ENCODE assay signal across 11 cellular contexts in the genomic region with DNA sequence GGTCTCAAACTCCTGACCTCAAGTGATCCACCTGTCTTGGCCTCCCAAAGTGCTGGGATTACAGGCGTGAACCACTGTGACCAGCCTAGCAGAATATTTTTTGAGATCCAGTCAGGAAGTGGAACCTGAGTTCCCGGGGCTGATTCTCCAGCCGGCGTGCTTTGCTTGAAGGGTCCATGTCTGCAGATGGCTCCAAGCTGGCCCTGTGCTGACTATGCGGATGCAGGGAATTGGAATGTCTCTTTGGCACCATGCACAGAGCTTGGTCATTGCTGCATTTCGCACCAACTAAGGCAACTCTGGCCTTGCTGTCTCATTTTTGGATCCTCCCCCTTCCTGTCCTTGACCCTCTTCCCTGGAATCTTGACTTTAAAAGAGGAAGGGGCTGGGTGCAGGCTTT. TPM values are rescaled to one million over a fixed set of nuclear protein-coding genes. Genes with fewer than 3 reads are reported as not detected.
A peak's percentile ranks its signal among the peaks of the same experiment; 100 is the strongest.
DNase-seq lines count a peak whose midpoint lies in the region; ATAC-seq and TF ChIP-seq lines count a peak whose summit lies in the region.
"Had no signal": no experiment of that assay in that cellular context is flagged by ENCODE, and none has a peak within 500 bp of the region (broad histone marks: within the 10 kb centered on the region; RNA-seq: fewer than 3 reads in every experiment).

No MANE protein-coding gene starts in this region.

- no peak overlapping the region for H3K9ac ChIP-seq in neuronal stem cell (ENCODE audit: low read depth, low read length, poor library complexity)

- no peak overlapping the region for H2BK120ac ChIP-seq in neuronal stem cell (ENCODE audit: low read depth, low read length)

- intact Hi-C loops in vagina (cut with DNase I) = no loop called here

- no peak overlapping the region for H2BK5ac ChIP-seq in neuronal stem cell (ENCODE audit: low read length)

- H3K27me3 ChIP-seq in Peyer's patch = no peaks in the 10 kb centered on the region
- no peaks in the 10 kb centered on the region for H3K27me3 ChIP-seq in neuronal stem cell (ENCODE audit: control insufficient read depth in 3 of 3, insufficient read depth in 3 of 3, low read depth in 1 of 3, low read length in 3 of 3)
- H3K27me3 ChIP-seq in vagina = no peaks in the 10 kb centered on the region

- H2AK5ac ChIP-seq in neuronal stem cell (ENCODE audit: low read depth, low read length) = peak overlapping the region; percentile 11

- peak overlapping the region; percentile 39 for H3K14ac ChIP-seq in neuronal stem cell (ENCODE audit: low read length)

- no peak overlapping the region for H4K8ac ChIP-seq in neuronal stem cell (ENCODE audit: low read depth, low read length)

- peak overlapping the region; percentile 32 for H2BK15ac ChIP-seq in neuronal stem cell (ENCODE audit: low read length)

- no peak overlapping the region for H2AFZ ChIP-seq in neuronal stem cell (ENCODE audit: low read length)

- peaks cover 12% of the 10 kb centered on the region for H3K79me1 ChIP-seq in neuronal stem cell (ENCODE audit: low read depth, low read length)

- no peak for ATAC-seq in GM19035 (IDR thresholded peaks at IDR 0.05; ENCODE audit: unreplicated experiment)
- ATAC-seq: activated CD8-positive, alpha-beta T cell treated with anti-CD3 and anti-CD28 coated beads, Interleukin-2, amount 10 ng/mL, durations not matched to agents 7 days and 5 days had no signal

- H3K4me3 ChIP-seq in Peyer's patch = no peak overlapping the region
- H3K4me3 ChIP-seq in neuronal stem cell (ENCODE audit: low read length in 2 of 2) = no peak overlapping the region
- H3K4me3 ChIP-seq in vagina = no peak overlapping the region

- H3K27ac ChIP-seq in Peyer's patch (peak overlapping the region; percentile 68 to 87 (median 76)), neuronal stem cell (replicated peaks; ENCODE audit: low read length) (no peak overlapping the region), vagina (peak overlapping the region; percentile 98)

- WGBS in neuronal stem cell (ENCODE audit: extremely low coverage in 2 of 2, insufficient read length in 2 of 2, insufficient replicate concordance in 1 of 2), 2 donors = no CpG with 5 or more reads among the region's 6 CpGs

- no peak overlapping the region for H2BK12ac ChIP-seq in neuronal stem cell (ENCODE audit: low read length)

- no peak overlapping the region for H3K4ac ChIP-seq in neuronal stem cell (ENCODE audit: low read length)

- no peak overlapping the region for H3K23ac ChIP-seq in neuronal stem cell (ENCODE audit: low read depth, low read length, poor library complexity)

- TF ChIP-seq POLR2A in Peyer's patch (IDR thresholded peaks at IDR 0.05) (no peak), vagina (IDR thresholded peaks at IDR 0.05) (no peak)

- no peak for TF ChIP-seq CTCF in Peyer's patch (IDR thresholded peaks at IDR 0.05)
- TF ChIP-seq CTCF in vagina (IDR thresholded peaks at IDR 0.05) = no peak

- H3K18ac ChIP-seq in neuronal stem cell (ENCODE audit: low read length) = peak overlapping the region; percentile 51

- no peak for DNase-seq in Peyer's patch
- peak; percentile 70 for DNase-seq in fibroblast of gingiva (ENCODE audit: low read depth)
- DNase-seq in neuronal stem cell (ENCODE audit: low spot score) = no peak
- no peak for DNase-seq in vagina (ENCODE audit: extremely low spot score in 2 of 2)
- no peak for DNase-seq in NCI-H1694 treated with DMSO at 0.1 percent for 48 hours (lab: John Stamatoyannopoulos, UW)
- no peak for DNase-seq in NCI-H1105 (lab: John Stamatoyannopoulos, UW)
- DNase-seq: activated CD8-positive, alpha-beta T cell treated with anti-CD3 and anti-CD28 coated beads, Interleukin-2, amount 10 ng/mL, durations not matched to agents 7 days and 5 days; activated gamma-delta T cell; Caco-2; occipital lobe had no signal

- H3K9me3 ChIP-seq in Peyer's patch = no peaks in the 10 kb centered on the region
- H3K9me3 ChIP-seq in neuronal stem cell (replicated peaks in 1 of 2; ENCODE audit: control insufficient read depth in 2 of 2, insufficient read depth in 1 of 2, low read depth in 1 of 2, low read length in 2 of 2) = no peaks in the 10 kb centered on the region
- no peaks in the 10 kb centered on the region for H3K9me3 ChIP-seq in vagina
- H3K9me3 ChIP-seq: Caco-2 had no signal

- H3K4me1 ChIP-seq in Peyer's patch (peaks cover 0 to 54% (median 11%) of the 10 kb centered on the region in 4 donors), neuronal stem cell (ENCODE audit: control insufficient read depth in 2 of 2, insufficient read depth in 1 of 2, low read depth in 1 of 2, low read length in 2 of 2) (peaks cover 54 to 58% of the 10 kb centered on the region in 2 donors), vagina (peaks cover 90% of the 10 kb centered on the region)

- no peak overlapping the region for H4K91ac ChIP-seq in neuronal stem cell (ENCODE audit: low read depth, low read length, poor library complexity)

- no peaks in the 10 kb centered on the region for H3K36me3 ChIP-seq in Peyer's patch
- no peaks in the 10 kb centered on the region for H3K36me3 ChIP-seq in neuronal stem cell (replicated peaks in 1 of 2; ENCODE audit: control insufficient read depth in 2 of 2, insufficient read depth in 2 of 2, low read length in 2 of 2)
- H3K36me3 ChIP-seq in vagina = no peaks in the 10 kb centered on the region

- no peak overlapping the region for H3K4me2 ChIP-seq in neuronal stem cell (ENCODE audit: insufficient read depth, low read length, poor library complexity, severe bottlenecking)

RNA-seq across cellular contexts. Expression of gene ARHGEF10L, which starts 28.1 kb away (rescaled TPM):
- total RNA-seq in Peyer's patch (100 to 1,000 TPM in 3 of 4 donors, 10 to 100 TPM in 1; 72.7 to 177 (median 156) TPM), vagina (75.6 TPM)
- polyA plus RNA-seq in neuronal stem cell (2013, experiment 1 of 2) = 14.6 TPM
- 14.8 TPM for polyA plus RNA-seq in neuronal stem cell (2013, experiment 2 of 2)
- total RNA-seq: activated CD8-positive, alpha-beta T cell treated with anti-CD3 and anti-CD28 coated beads, Interleukin-2, amount 10 ng/mL, durations not matched to agents 7 days and 5 days had no signal
